ENCODE assay signal across 26 cellular contexts in genomic region chr5:192691-192969, GRCh38. TPM values are rescaled to one million over a fixed set of nuclear protein-coding genes. Genes with fewer than 3 reads are reported as not detected.
"Had no signal": no experiment of that assay in that cellular context is flagged by ENCODE, and none has a peak within 500 bp of the region (broad histone marks: within the 10 kb centered on the region; RNA-seq: fewer than 3 reads in every experiment).

No MANE protein-coding gene starts in this region.

- H3K27ac ChIP-seq: colonic mucosa, foreskin keratinocyte, neutrophil, parathyroid adenoma, tibial artery had no signal

- H3K9me3 Mint-ChIP-seq: activated B cell treated with CpG ODN at 0.5 μM for 24 hours; activated CD4-positive, alpha-beta memory T cell treated with anti-CD3 and anti-CD28 coated beads for 36 hours; activated naive CD8-positive, alpha-beta T cell treated with anti-CD3 and anti-CD28 coated beads for 36 hours; activated T-helper 1 cell treated with anti-CD3 and anti-CD28 coated beads, Interleukin-12 subunit alpha, Interleukin-12 subunit beta, Interleukin-2, Interleukin-4 antibody, amounts not matched to agents 30 ng/mL and 10 ng/mL and 1 ng/mL, durations not matched to agents 14 hours and 24 hours and 36 hours; memory B cell had no signal

- ATAC-seq: foreskin keratinocyte; mucosa of descending colon; naive thymus-derived CD4-positive, alpha-beta T cell; stimulated activated naive CD8-positive, alpha-beta T cell treated with anti-CD3 and anti-CD28 coated beads, Interleukin-15, Interleukin-2, amounts not matched to agents 100 U/mL and 50 U/mL, for 24 hours had no signal

- H3K4me3 ChIP-seq: colonic mucosa, mucosa of descending colon, tibial artery had no signal

- H3K36me3 ChIP-seq: colonic mucosa, neutrophil, tibial artery had no signal

- H3K27ac Mint-ChIP-seq: activated B cell treated with CpG ODN at 0.5 μM for 24 hours; activated CD4-positive, alpha-beta memory T cell treated with anti-CD3 and anti-CD28 coated beads for 36 hours; activated naive CD8-positive, alpha-beta T cell treated with anti-CD3 and anti-CD28 coated beads for 36 hours; activated T-helper 1 cell treated with anti-CD3 and anti-CD28 coated beads, Interleukin-12 subunit alpha, Interleukin-12 subunit beta, Interleukin-2, Interleukin-4 antibody, amounts not matched to agents 30 ng/mL and 10 ng/mL and 1 ng/mL, durations not matched to agents 14 hours and 24 hours and 36 hours; memory B cell had no signal

- DNase-seq: activated B cell treated with CpG ODN at 0.5 μM for 24 hours; activated CD4-positive, alpha-beta memory T cell treated with anti-CD3 and anti-CD28 coated beads for 36 hours; activated CD4-positive, alpha-beta T cell treated with anti-CD3 and anti-CD28 coated beads for 4 hours; activated gamma-delta T cell treated with Interleukin-2 at 50 U/mL for 16 hours; activated naive CD8-positive, alpha-beta T cell treated with anti-CD3 and anti-CD28 coated beads for 36 hours; activated T-cell treated with anti-CD3 and anti-CD28 coated beads for 4 hours; amygdala; central memory CD4-positive, alpha-beta T cell; colonic mucosa; foreskin keratinocyte; mucosa of descending colon; naive thymus-derived CD4-positive, alpha-beta T cell; stimulated activated CD4-positive, alpha-beta T cell treated with anti-CD3 and anti-CD28 coated beads, Interleukin-12 subunit alpha, Interleukin-12 subunit beta, amount 100 ng/mL, for 4 hours; stimulated activated CD4-positive, alpha-beta T cell treated with anti-CD3 and anti-CD28 coated beads, Interleukin-2, amount 100 ng/mL, for 24 hours; stimulated activated naive CD8-positive, alpha-beta T cell treated with anti-CD3 and anti-CD28 coated beads, Interleukin-15, Interleukin-2, amounts not matched to agents 100 U/mL and 50 U/mL, for 24 hours; substantia nigra had no signal

- H3K27me3 Mint-ChIP-seq: activated naive CD8-positive, alpha-beta T cell treated with anti-CD3 and anti-CD28 coated beads for 36 hours had no signal

- H3K36me3 Mint-ChIP-seq: activated CD4-positive, alpha-beta memory T cell treated with anti-CD3 and anti-CD28 coated beads for 36 hours; activated naive CD8-positive, alpha-beta T cell treated with anti-CD3 and anti-CD28 coated beads for 36 hours; memory B cell; naive thymus-derived CD4-positive, alpha-beta T cell had no signal

- H3K9me3 ChIP-seq: colonic mucosa, mucosa of descending colon, neutrophil, tibial artery had no signal

- H3K4me1 ChIP-seq: colonic mucosa, foreskin keratinocyte had no signal

- H3K4me3 Mint-ChIP-seq: activated B cell treated with CpG ODN at 0.5 μM for 24 hours; activated CD4-positive, alpha-beta memory T cell treated with anti-CD3 and anti-CD28 coated beads for 36 hours; activated naive CD8-positive, alpha-beta T cell treated with anti-CD3 and anti-CD28 coated beads for 36 hours; activated T-helper 1 cell treated with anti-CD3 and anti-CD28 coated beads, Interleukin-12 subunit alpha, Interleukin-12 subunit beta, Interleukin-2, Interleukin-4 antibody, amounts not matched to agents 30 ng/mL and 10 ng/mL and 1 ng/mL, durations not matched to agents 14 hours and 24 hours and 36 hours had no signal

RNA-seq across cellular contexts. Expression of gene LRRC14B, which starts 1.3 kb away (rescaled TPM):
- total RNA-seq: activated B cell treated with CpG ODN at 0.5 μM for 24 hours; activated CD4-positive, alpha-beta memory T cell treated with anti-CD3 and anti-CD28 coated beads for 36 hours; activated T-helper 1 cell treated with anti-CD3 and anti-CD28 coated beads, Interleukin-12 subunit alpha, Interleukin-12 subunit beta, Interleukin-2, Interleukin-4 antibody, amounts not matched to agents 30 ng/mL and 10 ng/mL and 1 ng/mL, durations not matched to agents 14 hours and 24 hours and 36 hours; colonic mucosa; epithelial cell of proximal tubule; fibroblast of lung; foreskin keratinocyte; kidney; mucosa of descending colon; naive thymus-derived CD4-positive, alpha-beta T cell; renal cortical epithelial cell had no signal
- polyA plus RNA-seq: fibroblast of lung, foreskin keratinocyte, liver had no signal
